Comparison of ENCODE assay signal across 13 cellular contexts in genomic region chr4:107699466-107700206, GRCh38.
"Had no signal": no experiment of that assay in that cellular context is flagged by ENCODE, and none has a peak within 500 bp of the region (broad histone marks: within the 10 kb centered on the region; RNA-seq: fewer than 3 reads in every experiment).

No MANE protein-coding gene starts in this region.

- H3K4me3 Mint-ChIP-seq: activated naive CD4-positive, alpha-beta T cell treated with anti-CD3 and anti-CD28 coated beads, Interleukin-2, amount 50 U/mL, for 24 hours; neural crest cell had no signal

- H3K27me3 Mint-ChIP-seq: activated naive CD4-positive, alpha-beta T cell treated with anti-CD3 and anti-CD28 coated beads, Interleukin-2, amount 50 U/mL, for 24 hours had no signal

- H3K36me3 ChIP-seq: thoracic aorta had no signal

- H3K9me3 ChIP-seq: thoracic aorta had no signal

- H3K9ac ChIP-seq: parathyroid adenoma had no signal

- H3K4me1 Mint-ChIP-seq: activated naive CD4-positive, alpha-beta T cell treated with anti-CD3 and anti-CD28 coated beads, Interleukin-2, amount 50 U/mL, for 24 hours; neural crest cell had no signal

- H3K27me3 ChIP-seq: gastroesophageal sphincter, left lung, stomach had no signal

- H3K27ac ChIP-seq: gastroesophageal sphincter, left lung, parathyroid adenoma, stomach, thoracic aorta had no signal

- H2AFZ ChIP-seq: parathyroid adenoma had no signal

- H3K4me3 ChIP-seq: gastroesophageal sphincter, left lung, stomach, thoracic aorta had no signal

- DNase-seq: activated CD4-positive, alpha-beta T cell treated with anti-CD3 and anti-CD28 coated beads, Interleukin-2, amount 50 U/mL, for 1 hour; left lung; mesenchymal stem cell; stimulated activated CD4-positive, alpha-beta T cell treated with anti-CD3 and anti-CD28 coated beads, Interleukin-4, amount 100 ng/mL, for 4 hours; stomach; T-helper 2 cell had no signal

- ATAC-seq: gastroesophageal sphincter, left lung had no signal

- H3K4me1 ChIP-seq: gastroesophageal sphincter, left lung, parathyroid adenoma had no signal

- H3K27ac Mint-ChIP-seq: activated naive CD4-positive, alpha-beta T cell treated with anti-CD3 and anti-CD28 coated beads, Interleukin-2, amount 50 U/mL, for 24 hours; activated T-helper 2 cell treated with anti-CD3 and anti-CD28 coated beads, Interferon-gamma antibody, Interleukin-2, Interleukin-4, amounts not matched to agents 10 μg/mL and 5 μg/mL and 100 μg/mL, durations not matched to agents 14 hours and 24 hours and 36 hours had no signal

- FAIRE-seq: keratinocyte had no signal
